Comparison of ENCODE assay signal across 24 cellular contexts in genomic region chr6:55437141-55437540, GRCh38.
"Had no signal": no experiment of that assay in that cellular context is flagged by ENCODE, and none has a peak within 500 bp of the region (broad histone marks: within the 10 kb centered on the region; RNA-seq: fewer than 3 reads in every experiment).

No MANE protein-coding gene starts in this region.

- H3K4me3 ChIP-seq: neural progenitor cell, ovary, psoas muscle, right lobe of liver, sigmoid colon, stomach, thoracic aorta, thyroid gland, tibial nerve, upper lobe of left lung had no signal

- ATAC-seq: natural killer cell; psoas muscle; right cardiac atrium; right lobe of liver; stimulated activated effector memory CD8-positive, alpha-beta T cell treated with anti-CD3 and anti-CD28 coated beads, Interleukin-12 subunit alpha, Interleukin-12 subunit beta, amount 100 ng/mL, for 72 hours; stimulated activated naive B cell treated with anti-CD40 and anti-IgM and Interleukin-4, amounts not matched to agents 10 μg/mL and 1 μg/mL and 100 μg/mL, for 72 hours had no signal

- H3K4me1 ChIP-seq: parathyroid adenoma, psoas muscle, right lobe of liver, sigmoid colon, stomach, thyroid gland, tibial nerve, upper lobe of left lung had no signal

- H3K27me3 ChIP-seq: neural progenitor cell, ovary, right lobe of liver, sigmoid colon, stomach, thyroid gland, tibial nerve, upper lobe of left lung had no signal

- H3K36me3 ChIP-seq: neural progenitor cell, ovary, right lobe of liver, sigmoid colon, stomach, thoracic aorta, thyroid gland, tibial nerve, upper lobe of left lung had no signal

- DNase-seq: natural killer cell; occipital lobe; ovary; posterior cingulate gyrus; psoas muscle; right cardiac atrium; right lobe of liver; sigmoid colon; small intestine; stimulated activated CD4-positive, alpha-beta T cell treated with anti-CD3 and anti-CD28 coated beads, Interleukin-15, amount 100 ng/mL, for 24 hours; stimulated activated CD4-positive, alpha-beta T cell treated with anti-CD3 and anti-CD28 coated beads, Interleukin-2, amount 100 ng/mL, for 24 hours; stimulated activated CD4-positive, alpha-beta T cell treated with anti-CD3 and anti-CD28 coated beads, Interleukin-2, amount 100 ng/mL, for 48 hours; stimulated activated CD4-positive, alpha-beta T cell treated with anti-CD3 and anti-CD28 coated beads, Interleukin-4, amount 100 ng/mL, for 24 hours; stimulated activated naive B cell treated with anti-CD40 and anti-IgM and Interleukin-4, amounts not matched to agents 10 μg/mL and 1 μg/mL and 100 μg/mL, for 72 hours; stimulated activated naive CD4-positive, alpha-beta T cell treated with Interleukin-2 at 50 U/mL for 16 hours; stomach; thyroid gland; trophoblast cell; upper lobe of left lung had no signal

- H3K27ac ChIP-seq: neural progenitor cell, ovary, parathyroid adenoma, psoas muscle, right lobe of liver, sigmoid colon, stomach, thoracic aorta, thyroid gland, tibial nerve, upper lobe of left lung had no signal

- H3K9me3 ChIP-seq: ovary, psoas muscle, right lobe of liver, sigmoid colon, stomach, thoracic aorta, thyroid gland, tibial nerve, upper lobe of left lung had no signal
